Comparison of ENCODE assay signal across 9 cellular contexts in genomic region chr12:6551496-6552139, GRCh38. TPM values are rescaled to one million over a fixed set of nuclear protein-coding genes. Genes with fewer than 3 reads are reported as not detected.
DNase-seq lines count a peak whose midpoint lies in the region; ATAC-seq and TF ChIP-seq lines count a peak whose summit lies in the region.
"Had no signal": no experiment of that assay in that cellular context is flagged by ENCODE, and none has a peak within 500 bp of the region (broad histone marks: within the 10 kb centered on the region; RNA-seq: fewer than 3 reads in every experiment).

No MANE protein-coding gene starts in this region.

- peak overlapping the region; percentile 26 for H3K27ac Mint-ChIP-seq in activated naive CD4-positive, alpha-beta T cell treated with anti-CD3 and anti-CD28 coated beads for 36 hours
- no peak overlapping the region for H3K27ac Mint-ChIP-seq in activated CD4-positive, alpha-beta T cell treated with anti-CD3 and anti-CD28 coated beads, Interleukin-2, amount 10 ng/mL, durations not matched to agents 7 days and 5 days

- peaks cover 44% of the 10 kb centered on the region for H3K4me1 Mint-ChIP-seq in activated naive CD4-positive, alpha-beta T cell treated with anti-CD3 and anti-CD28 coated beads for 36 hours (ENCODE audit: low read depth)
- peaks cover 52% of the 10 kb centered on the region for H3K4me1 Mint-ChIP-seq in activated CD4-positive, alpha-beta T cell treated with anti-CD3 and anti-CD28 coated beads, Interleukin-2, amount 10 ng/mL, durations not matched to agents 7 days and 5 days

- no peaks in the 10 kb centered on the region for H3K9me3 Mint-ChIP-seq in activated naive CD4-positive, alpha-beta T cell treated with anti-CD3 and anti-CD28 coated beads for 36 hours
- no peaks in the 10 kb centered on the region for H3K9me3 Mint-ChIP-seq in activated CD4-positive, alpha-beta T cell treated with anti-CD3 and anti-CD28 coated beads, Interleukin-2, amount 10 ng/mL, durations not matched to agents 7 days and 5 days

- H3K36me3 Mint-ChIP-seq in activated naive CD4-positive, alpha-beta T cell treated with anti-CD3 and anti-CD28 coated beads for 36 hours (ENCODE audit: low read depth) = peaks cover 14% of the 10 kb centered on the region
- H3K36me3 Mint-ChIP-seq in activated CD4-positive, alpha-beta T cell treated with anti-CD3 and anti-CD28 coated beads, Interleukin-2, amount 10 ng/mL, durations not matched to agents 7 days and 5 days (ENCODE audit: low read depth) = peaks cover 34% of the 10 kb centered on the region

- no peak for TF ChIP-seq EP300 in upper lobe of left lung (IDR thresholded peaks at IDR 0.05)

- no peak for TF ChIP-seq CTCF in choroid plexus epithelial cell (conservative IDR thresholded peaks at IDR 0.05; ENCODE audit: low read depth, low read length)
- TF ChIP-seq CTCF in lung (IDR thresholded peaks at IDR 0.05; ENCODE audit: control extremely low read depth, extremely low read depth) = no peak
- no peak for TF ChIP-seq CTCF in upper lobe of left lung (IDR thresholded peaks at IDR 0.05)

- 61 to 75% methylated on average over 11 of the region's 11 CpGs for WGBS in lung, 2 donors
- WGBS in upper lobe of left lung, 2 donors = 66 to 70% methylated on average over 11 of the region's 11 CpGs

- H3K9me3 ChIP-seq in lung (ENCODE audit: control insufficient read depth in 2 of 2, insufficient read depth in 1 of 2, low read length in 1 of 2) (peaks cover 0 to 2% of the 10 kb centered on the region in 2 donors), upper lobe of left lung (no peaks in the 10 kb centered on the region)

- peaks cover 4 to 15% of the 10 kb centered on the region in 2 donors for H3K36me3 ChIP-seq in lung (ENCODE audit: control insufficient read depth in 2 of 2, insufficient read depth in 2 of 2, low read length in 2 of 2)
- H3K36me3 ChIP-seq in upper lobe of left lung = peaks cover 0 to 39% (median 24%) of the 10 kb centered on the region in 4 donors

- intact Hi-C loops in activated naive CD4-positive, alpha-beta T cell treated with anti-CD3 and anti-CD28 coated beads for 36 hours (cut with micrococcal nuclease) = no loop called here

- peak overlapping the region; percentile 79 to 87 for H3K27ac ChIP-seq in lung (ENCODE audit: low read depth in 1 of 2, low read length in 1 of 2)
- peak overlapping the region; percentile 68 to 89 (median 84) for H3K27ac ChIP-seq in upper lobe of left lung

- TF ChIP-seq POLR2A in upper lobe of left lung (IDR thresholded peaks at IDR 0.05) = no peak

- no peak for DNase-seq in activated naive CD4-positive, alpha-beta T cell treated with anti-CD3 and anti-CD28 coated beads for 36 hours
- no peak for DNase-seq in activated naive CD4-positive, alpha-beta T cell (lab: John Stamatoyannopoulos, UW)
- peak; percentile 80 for DNase-seq in choroid plexus epithelial cell (ENCODE audit: low read depth)
- DNase-seq in lung (ENCODE audit: low spot score) = no peak
- no peak for DNase-seq in upper lobe of left lung
- DNase-seq in activated CD4-positive, alpha-beta T cell treated with anti-CD3 and anti-CD28 coated beads, Interleukin-2, amount 10 ng/mL, durations not matched to agents 7 days and 5 days = no peak
- no peak for DNase-seq in GDM1 (lab: John Stamatoyannopoulos, UW)
- DNase-seq: ACHN had no signal

- no peak for ATAC-seq in lung (ENCODE audit: insufficient read depth, low FRiP score)
- ATAC-seq in upper lobe of left lung (ENCODE audit: low FRiP score in 2 of 2) = peak in 1 of 2 donors; percentile 37
- no peak for ATAC-seq in HG03439 (IDR thresholded peaks at IDR 0.05; ENCODE audit: unreplicated experiment)

- CTCF ChIA-PET in activated naive CD4-positive, alpha-beta T cell treated with anti-CD3 and anti-CD28 coated beads for 36 hours (lab: Charles Lee) = interaction anchor here (0.6 to 6.5 kb wide), 7 partner anchors 13 to 225 kb away, joined by 3 to 65 read pairs (median 5); partner anchors contain the start of gene LPAR5
- CTCF ChIA-PET in activated CD4-positive, alpha-beta T cell treated with anti-CD3 and anti-CD28 coated beads, Interleukin-2, amount 10 ng/mL, durations not matched to agents 7 days and 5 days (lab: Charles Lee) = interaction anchor here (1.5 to 12.6 kb wide), 4 partner anchors 8 to 240 kb away, joined by 3 to 135 read pairs (median 8); no protein-coding TSS in a partner anchor

- H3K4me3 Mint-ChIP-seq in activated naive CD4-positive, alpha-beta T cell treated with anti-CD3 and anti-CD28 coated beads for 36 hours = no peak overlapping the region
- no peak overlapping the region for H3K4me3 Mint-ChIP-seq in activated CD4-positive, alpha-beta T cell treated with anti-CD3 and anti-CD28 coated beads, Interleukin-2, amount 10 ng/mL, durations not matched to agents 7 days and 5 days

- H3K27me3 ChIP-seq in lung (ENCODE audit: control insufficient read depth, insufficient read depth) (no peaks in the 10 kb centered on the region), upper lobe of left lung (no peaks in the 10 kb centered on the region)

- no peak overlapping the region for H3K4me3 ChIP-seq in choroid plexus epithelial cell (ENCODE audit: low read depth, low read length)
- H3K4me3 ChIP-seq in lung = no peak overlapping the region
- H3K4me3 ChIP-seq in upper lobe of left lung = peak overlapping the region in 1 of 4 donors; percentile 5

- H3K4me1 ChIP-seq in lung (ENCODE audit: control insufficient read depth in 2 of 2, insufficient read depth in 2 of 2, low read length in 2 of 2) (peaks cover 14 to 25% of the 10 kb centered on the region in 2 donors), upper lobe of left lung (peaks cover 56 to 78% (median 62%) of the 10 kb centered on the region in 4 donors)

- H3K27me3 Mint-ChIP-seq in activated naive CD4-positive, alpha-beta T cell treated with anti-CD3 and anti-CD28 coated beads for 36 hours (ENCODE audit: low read depth) = no peaks in the 10 kb centered on the region
- H3K27me3 Mint-ChIP-seq in activated CD4-positive, alpha-beta T cell treated with anti-CD3 and anti-CD28 coated beads, Interleukin-2, amount 10 ng/mL, durations not matched to agents 7 days and 5 days = no peaks in the 10 kb centered on the region

- POLR2A ChIA-PET in activated CD4-positive, alpha-beta T cell treated with anti-CD3 and anti-CD28 coated beads, Interleukin-2, amount 10 ng/mL, durations not matched to agents 7 days and 5 days (lab: Charles Lee) = interaction anchor here (1.2 kb wide), 1 partner anchor 18 kb away, joined by 7 read pairs; no protein-coding TSS in a partner anchor

RNA-seq across cellular contexts. Expression of gene IFFO1, which starts 4.2 kb away (rescaled TPM):
- 1 to 10 TPM; 8.0 to 9.0 TPM for total RNA-seq in activated naive CD4-positive, alpha-beta T cell treated with anti-CD3 and anti-CD28 coated beads for 36 hours
- total RNA-seq in lung (10 to 100 TPM; 10.0 to 25.1 TPM), upper lobe of left lung (100 to 1,000 TPM in 1 of 6 donors, 10 to 100 TPM in 5; 13.3 to 108 (median 32.0) TPM)
- polyA plus RNA-seq in lung = 10 to 100 TPM; 24.4 to 26.7 TPM
- total RNA-seq in activated CD4-positive, alpha-beta T cell treated with anti-CD3 and anti-CD28 coated beads, Interleukin-2, amount 10 ng/mL, durations not matched to agents 7 days and 5 days = 10 to 100 TPM; 28.3 to 30.4 TPM

RNA-seq across cellular contexts. Expression of gene NOP2, which starts 16.5 kb away (rescaled TPM):
- 10 to 100 TPM; 61.3 to 62.9 TPM for total RNA-seq in activated naive CD4-positive, alpha-beta T cell treated with anti-CD3 and anti-CD28 coated beads for 36 hours
- total RNA-seq in lung (10 to 100 TPM in 1 of 2 donors, 1 to 10 TPM in 1; 7.9 to 36.0 TPM), upper lobe of left lung (10 to 100 TPM; 19.4 to 49.2 (median 36.6) TPM)
- 10 to 100 TPM; 30.7 to 37.6 TPM for polyA plus RNA-seq in lung
- total RNA-seq in activated CD4-positive, alpha-beta T cell treated with anti-CD3 and anti-CD28 coated beads, Interleukin-2, amount 10 ng/mL, durations not matched to agents 7 days and 5 days = 10 to 100 TPM; 74.1 to 76.4 TPM

RNA-seq across cellular contexts. Expression of gene GAPDH, which starts 17.3 kb away (rescaled TPM):
- 1,000 to 10,000 TPM; 6,537 to 6,787 TPM for total RNA-seq in activated naive CD4-positive, alpha-beta T cell treated with anti-CD3 and anti-CD28 coated beads for 36 hours
- total RNA-seq in lung = 1,000 to 10,000 TPM in 1 of 2 donors, 100 to 1,000 TPM in 1; 843 to 1,983 TPM
- 1,000 to 10,000 TPM; 1,405 to 3,540 TPM for polyA plus RNA-seq in lung
- 1,000 to 10,000 TPM in 3 of 6 donors, 100 to 1,000 TPM in 3; 442 to 1,402 (median 931) TPM for total RNA-seq in upper lobe of left lung
- 1,000 to 10,000 TPM; 4,459 to 4,958 TPM for total RNA-seq in activated CD4-positive, alpha-beta T cell treated with anti-CD3 and anti-CD28 coated beads, Interleukin-2, amount 10 ng/mL, durations not matched to agents 7 days and 5 days

RNA-seq across cellular contexts. Expression of gene CHD4, which starts 55.6 kb away (rescaled TPM):
- 100 to 1,000 TPM; 232 to 245 TPM for total RNA-seq in activated naive CD4-positive, alpha-beta T cell treated with anti-CD3 and anti-CD28 coated beads for 36 hours
- total RNA-seq in lung = 100 to 1,000 TPM; 198 TPM
- polyA plus RNA-seq in lung = 100 to 1,000 TPM in 1 of 2 donors, 10 to 100 TPM in 1; 82.0 to 182 TPM
- total RNA-seq in upper lobe of left lung = 100 to 1,000 TPM; 165 to 267 (median 178) TPM
- 100 to 1,000 TPM; 262 to 263 TPM for total RNA-seq in activated CD4-positive, alpha-beta T cell treated with anti-CD3 and anti-CD28 coated beads, Interleukin-2, amount 10 ng/mL, durations not matched to agents 7 days and 5 days

RNA-seq across cellular contexts. Expression of gene NCAPD2, which starts 57.7 kb away (rescaled TPM):
- 100 to 1,000 TPM; 252 to 261 TPM for total RNA-seq in activated naive CD4-positive, alpha-beta T cell treated with anti-CD3 and anti-CD28 coated beads for 36 hours
- total RNA-seq in lung (10 to 100 TPM; 19.8 to 30.7 TPM), upper lobe of left lung (10 to 100 TPM; 15.4 to 43.0 (median 25.5) TPM)
- 10 to 100 TPM in 1 of 2 donors, 1 to 10 TPM in 1; 5.8 to 11.8 TPM for polyA plus RNA-seq in lung
- 100 to 1,000 TPM; 191 to 202 TPM for total RNA-seq in activated CD4-positive, alpha-beta T cell treated with anti-CD3 and anti-CD28 coated beads, Interleukin-2, amount 10 ng/mL, durations not matched to agents 7 days and 5 days
